8 cellular contexts compared by ENCODE assay signal in the genomic region with DNA sequence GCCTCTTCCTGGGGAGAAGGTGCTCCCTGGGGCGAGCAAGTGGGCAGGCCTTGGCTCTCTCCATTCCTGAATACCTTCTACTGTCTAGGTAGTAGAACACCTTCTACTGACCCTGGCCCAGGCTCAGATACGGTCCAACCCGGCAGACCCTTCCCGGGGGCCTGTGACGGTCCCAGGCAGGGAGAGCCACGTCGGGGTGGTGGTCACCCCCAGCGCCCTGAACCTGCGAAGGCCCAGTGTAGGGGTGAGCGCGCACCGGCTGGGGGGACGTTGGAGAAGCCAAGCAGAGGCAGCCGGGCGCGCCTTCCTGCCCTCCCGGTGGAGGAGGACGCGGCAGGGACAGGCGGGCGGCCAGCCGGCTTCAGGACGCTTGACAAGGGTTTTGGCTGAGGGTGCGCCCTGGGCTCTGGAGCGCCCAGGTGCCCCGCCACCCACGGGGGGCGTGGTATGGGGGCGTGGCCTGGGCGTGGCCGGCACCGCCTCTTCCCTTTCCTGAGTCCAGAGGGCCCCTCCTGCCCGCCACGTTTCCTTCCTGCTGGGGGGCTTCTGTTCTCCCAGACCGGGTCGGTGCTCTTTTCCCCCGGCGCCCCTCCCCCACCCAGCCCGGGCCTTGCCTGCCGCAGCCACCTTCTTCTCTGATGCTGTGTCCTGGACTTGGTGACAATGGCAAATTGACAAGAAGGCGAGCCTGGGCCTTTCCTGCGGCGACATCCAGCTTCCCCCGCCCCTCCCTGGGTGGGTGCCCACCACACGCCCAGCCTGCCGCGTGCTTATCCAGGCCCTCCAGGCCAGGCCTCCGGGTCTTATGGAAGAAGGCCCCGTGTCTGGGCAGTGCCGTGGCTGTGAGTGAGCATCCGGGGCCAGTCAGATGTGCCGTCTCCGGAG. TPM values are rescaled to one million over a fixed set of nuclear protein-coding genes. Genes with fewer than 3 reads are reported as not detected.
A peak's percentile ranks its signal among the peaks of the same experiment; 100 is the strongest.
DNase-seq lines count a peak whose midpoint lies in the region; ATAC-seq, FAIRE-seq and TF ChIP-seq lines count a peak whose summit lies in the region.

No MANE protein-coding gene starts in this region.

- H3K9me3 Mint-ChIP-seq in activated CD8-positive, alpha-beta T cell treated with anti-CD3 and anti-CD28 coated beads for 36 hours = peaks cover 3% of the 10 kb centered on the region
- H3K9me3 Mint-ChIP-seq in type B pancreatic cell = no peaks in the 10 kb centered on the region

- no peaks in the 10 kb centered on the region for H3K36me3 ChIP-seq in endothelial cell of umbilical vein (ENCODE audit: control insufficient read depth in 2 of 2, extremely low read depth in 1 of 2, insufficient read depth in 2 of 2, low read length in 2 of 2)
- no peaks in the 10 kb centered on the region for H3K36me3 ChIP-seq in pancreas

- H3K4me3 Mint-ChIP-seq in activated CD8-positive, alpha-beta T cell treated with anti-CD3 and anti-CD28 coated beads for 36 hours = peak overlapping the region; percentile 92
- H3K4me3 Mint-ChIP-seq in type B pancreatic cell = peak overlapping the region; percentile 45

- POLR2A ChIA-PET in activated CD8-positive, alpha-beta T cell treated with anti-CD3 and anti-CD28 coated beads for 36 hours (lab: Charles Lee) = interaction anchor here (1.2 to 1.4 kb wide), 2 partner anchors 10 to 26 kb away, joined by 3 to 4 read pairs; no protein-coding TSS in a partner anchor
- POLR2A ChIA-PET in endothelial cell of umbilical vein (lab: Charles Lee) = no interaction called here

- H3K4me1 Mint-ChIP-seq in activated CD8-positive, alpha-beta T cell treated with anti-CD3 and anti-CD28 coated beads for 36 hours (ENCODE audit: low read depth) = peaks cover 15% of the 10 kb centered on the region
- peaks cover 5% of the 10 kb centered on the region for H3K4me1 Mint-ChIP-seq in type B pancreatic cell (ENCODE audit: unreplicated experiment)

- H3K4me3 ChIP-seq in endothelial cell of umbilical vein (replicated peaks in 1 of 3; ENCODE audit: insufficient read depth in 1 of 3, low read depth in 1 of 3, low read length in 3 of 3) (no peak overlapping the region), pancreas (peak overlapping the region; percentile 27 to 52 (median 38))

- H3K27ac ChIP-seq in endothelial cell of umbilical vein (ENCODE audit: insufficient read depth, low read depth, low read length) (peak overlapping the region; percentile 8), pancreas (peak overlapping the region; percentile 50 to 80 (median 64))

- intact Hi-C loops in activated CD8-positive, alpha-beta T cell treated with anti-CD3 and anti-CD28 coated beads for 36 hours (cut with micrococcal nuclease) = no loop called here
- intact Hi-C loops in endothelial cell of umbilical vein (cut with micrococcal nuclease) (loop anchor here (1.0 kb wide), 1 partner anchor 18 kb away; no protein-coding TSS in a partner anchor), pancreas (cut with DNase I) (no loop called here)

- dilution Hi-C loops in endothelial cell of umbilical vein (cut with MboI; ENCODE audit: extremely low pct_ligation_motif_present, low sequenced_read_pairs) = no loop called here

- H3K9me3 ChIP-seq in endothelial cell of umbilical vein (replicated peaks; ENCODE audit: control insufficient read depth, insufficient read depth, low read length) = no peaks in the 10 kb centered on the region
- H3K9me3 ChIP-seq in pancreas = no peaks in the 10 kb centered on the region

- peak overlapping the region; percentile 90 for H3K27ac Mint-ChIP-seq in activated CD8-positive, alpha-beta T cell treated with anti-CD3 and anti-CD28 coated beads for 36 hours
- H3K27ac Mint-ChIP-seq in type B pancreatic cell = no peak overlapping the region

- no peaks in the 10 kb centered on the region for H3K9me1 ChIP-seq in endothelial cell of umbilical vein (replicated peaks; ENCODE audit: control insufficient read depth, extremely low read depth, insufficient read depth, low read length)

- H3K4me1 ChIP-seq in endothelial cell of umbilical vein (ENCODE audit: control insufficient read depth, extremely low read depth, insufficient read depth, low read length) = peaks cover 11% of the 10 kb centered on the region
- peaks cover 9 to 21% (median 20%) of the 10 kb centered on the region in 3 donors for H3K4me1 ChIP-seq in pancreas

- H3K27me3 Mint-ChIP-seq in activated CD8-positive, alpha-beta T cell treated with anti-CD3 and anti-CD28 coated beads for 36 hours = no peaks in the 10 kb centered on the region
- H3K27me3 Mint-ChIP-seq in type B pancreatic cell = no peaks in the 10 kb centered on the region

- no peaks in the 10 kb centered on the region for H3K36me3 Mint-ChIP-seq in activated CD8-positive, alpha-beta T cell treated with anti-CD3 and anti-CD28 coated beads for 36 hours (ENCODE audit: low read depth)
- no peaks in the 10 kb centered on the region for H3K36me3 Mint-ChIP-seq in type B pancreatic cell

- H3K27me3 ChIP-seq in endothelial cell of umbilical vein (ENCODE audit: control insufficient read depth in 2 of 2, insufficient read depth in 2 of 2, low read length in 2 of 2) (no peaks in the 10 kb centered on the region), pancreas (no peaks in the 10 kb centered on the region)

- TF ChIP-seq POLR2A in endothelial cell of umbilical vein (IDR thresholded peaks at IDR 0.05; ENCODE audit: low read depth, low read length) = no peak

- peak overlapping the region; percentile 49 for H3K4me2 ChIP-seq in endothelial cell of umbilical vein (ENCODE audit: insufficient read depth, low read length)

- BruUV-seq in endothelial cell of umbilical vein (replicated peaks; lab: Mats Ljungman, UMichigan) = no TSS peak

- peak overlapping the region; percentile 44 for H3K9ac ChIP-seq in endothelial cell of umbilical vein (replicated peaks; ENCODE audit: extremely low read depth, insufficient read depth, low read length)

- CTCF ChIA-PET in activated CD8-positive, alpha-beta T cell treated with anti-CD3 and anti-CD28 coated beads for 36 hours (lab: Charles Lee) = interaction anchor here (1.1 to 1.4 kb wide), 4 partner anchors 9 to 63 kb away, joined by 3 to 7 read pairs (median 4); no protein-coding TSS in a partner anchor
- CTCF ChIA-PET in endothelial cell of umbilical vein (lab: Charles Lee) = interaction anchor here (0.8 to 1.8 kb wide), 3 partner anchors 12 to 64 kb away, joined by 3 to 10 read pairs (median 3); no protein-coding TSS in a partner anchor

- FAIRE-seq in endothelial cell of umbilical vein (lab: Jason Lieb, UNC) (no peak), pancreas (lab: Jason Lieb, UNC) (no peak), HTR-8/SVneo (lab: Jason Lieb, UNC) (no peak)

- peak overlapping the region; percentile 98 for H2AFZ ChIP-seq in endothelial cell of umbilical vein (ENCODE audit: low read depth, low read length)

- no peaks in the 10 kb centered on the region for H3K79me2 ChIP-seq in endothelial cell of umbilical vein (ENCODE audit: control insufficient read depth, insufficient read depth, low read length)

- WGBS in pancreas, 2 donors = 14 to 15% methylated on average over 43 to 53 of the region's 53 CpGs

- no peaks in the 10 kb centered on the region for H4K20me1 ChIP-seq in endothelial cell of umbilical vein (replicated peaks; ENCODE audit: control insufficient read depth, extremely low read depth, insufficient read depth, low read length)

- no peak for TF ChIP-seq CTCF in activated CD8-positive, alpha-beta T cell treated with anti-CD3 and anti-CD28 coated beads for 36 hours (IDR thresholded peaks at IDR 0.05)
- TF ChIP-seq CTCF in endothelial cell of umbilical vein (IDR thresholded peaks at IDR 0.05; ENCODE audit: extremely low read depth in 1 of 2, insufficient read depth in 1 of 2, low read depth in 1 of 2, low read length in 2 of 2) (no peak), pancreas (IDR thresholded peaks at IDR 0.05) (no peak), type B pancreatic cell (conservative IDR thresholded peaks at IDR 0.05) (no peak)

- peak; percentile 86 for DNase-seq in activated CD8-positive, alpha-beta T cell treated with anti-CD3 and anti-CD28 coated beads for 36 hours
- DNase-seq in endothelial cell of umbilical vein (ENCODE audit: low read depth, low spot score) (no peak), pancreas (peak; percentile 84 to 95 (median 91)), type B pancreatic cell (ENCODE audit: extremely low spot score, unreplicated experiment) (no peak), HTR-8/SVneo (ENCODE audit: insufficient read length, low spot score) (no peak), NCI-H2107 treated with DMSO at 0.1 percent for 48 hours (lab: John Stamatoyannopoulos, UW; ENCODE audit: unreplicated experiment) (no peak)

- ATAC-seq in GM18873 (IDR thresholded peaks at IDR 0.05; ENCODE audit: low FRiP score, unreplicated experiment) = peak; percentile 64
- peak; percentile 90 for ATAC-seq in HG03460 (IDR thresholded peaks at IDR 0.05; ENCODE audit: unreplicated experiment)
- ATAC-seq in activated CD8-positive, alpha-beta T cell treated with anti-CD3 and anti-CD28 coated beads for 36 hours = peak; percentile 90
- peak; percentile 87 to 93 (median 92) for ATAC-seq in pancreas

RNA-seq across cellular contexts. Expression of a gene that starts 24.5 kb away (rescaled TPM):
- total RNA-seq in activated CD8-positive, alpha-beta T cell treated with anti-CD3 and anti-CD28 coated beads for 36 hours = 10 to 100 TPM; 11.9 to 14.5 TPM
- total RNA-seq in endothelial cell of umbilical vein (29.3 and 30.0 TPM in 2 replicates), pancreas (10 to 100 TPM; 20.9 to 33.9 (median 24.5) TPM), type B pancreatic cell (ENCODE audit: low replicate concordance) (20.4 and 42.0 TPM in 2 replicates)
- polyA plus RNA-seq in endothelial cell of umbilical vein (10.0 and 10.7 TPM in 2 replicates), pancreas (10 to 100 TPM; 31.4 to 33.8 TPM)
- polyA plus RNA-seq in endothelial cell of umbilical vein (2011; cell fraction: cytosol; rRNA removed) = 7.4 and 7.7 TPM in 2 replicates
- polyA plus RNA-seq in endothelial cell of umbilical vein (2011; cell fraction: nucleus; rRNA removed) = 51.1 and 55.4 TPM in 2 replicates
- polyA plus RNA-seq in endothelial cell of umbilical vein (2012) = 10.0 and 12.4 TPM in 2 replicates
- polyA minus RNA-seq in endothelial cell of umbilical vein = 14.4 and 24.9 TPM in 2 replicates
- polyA minus RNA-seq in endothelial cell of umbilical vein (2011; cell fraction: cytosol; rRNA and poly(A)+ RNA removed) = 4.2 TPM
- polyA minus RNA-seq in endothelial cell of umbilical vein (2011; cell fraction: nucleus; rRNA and poly(A)+ RNA removed) = 25.2 and 30.9 TPM in 2 replicates

RNA-seq across cellular contexts. Expression of a gene that starts 56.4 kb away (rescaled TPM):
- 1 to 10 TPM; 1.2 to 1.6 TPM for total RNA-seq in activated CD8-positive, alpha-beta T cell treated with anti-CD3 and anti-CD28 coated beads for 36 hours
- total RNA-seq in endothelial cell of umbilical vein = 0.83 and 1.4 TPM in 2 replicates
- polyA plus RNA-seq in endothelial cell of umbilical vein = 0.52 and 0.57 TPM in 2 replicates
- 0.27 and 0.31 TPM in 2 replicates for polyA plus RNA-seq in endothelial cell of umbilical vein (2011; cell fraction: cytosol; rRNA removed)
- 3.5 and 4.1 TPM in 2 replicates for polyA plus RNA-seq in endothelial cell of umbilical vein (2011; cell fraction: nucleus; rRNA removed)
- polyA plus RNA-seq in endothelial cell of umbilical vein (2012) = 0.37 TPM in 2 replicates
- polyA minus RNA-seq in endothelial cell of umbilical vein = 1.8 and 3.6 TPM in 2 replicates
- polyA minus RNA-seq in endothelial cell of umbilical vein (2011; cell fraction: cytosol; rRNA and poly(A)+ RNA removed) = 12.5 TPM
- polyA minus RNA-seq in endothelial cell of umbilical vein (2011; cell fraction: nucleus; rRNA and poly(A)+ RNA removed) = 0.53 and 1.0 TPM in 2 replicates
- total RNA-seq in pancreas = 1 to 10 TPM in 4 of 6 donors, under 1 TPM in 2; 0.67 to 5.6 (median 1.6) TPM
- 10 to 100 TPM in 1 of 2 donors, 1 to 10 TPM in 1; 2.9 to 28.6 TPM for polyA plus RNA-seq in pancreas
- total RNA-seq in type B pancreatic cell (ENCODE audit: low replicate concordance) = not detected in 2 replicates

Comparison
In these comparisons a context has a peak if more than half of its experiments do, and no peak if none do; other contexts are left out.
1. DNase-seq: peak in activated CD8-positive, alpha-beta T cell treated with anti-CD3 and anti-CD28 coated beads for 36 hours (single experiment) and pancreas (6 of 6); none in endothelial cell of umbilical vein (single experiment), type B pancreatic cell (single experiment), HTR-8/SVneo (single experiment) and NCI-H2107 treated with DMSO at 0.1 percent for 48 hours (single experiment).
2. H3K4me3 ChIP-seq: peak in pancreas (4 of 4); none in endothelial cell of umbilical vein (0 of 3).
3. Peak in every context shown above with its lines, with median percentiles within 50 percentile points of each other: ATAC-seq.